Comparison of ENCODE assay signal across 8 cellular contexts in the genomic region with DNA sequence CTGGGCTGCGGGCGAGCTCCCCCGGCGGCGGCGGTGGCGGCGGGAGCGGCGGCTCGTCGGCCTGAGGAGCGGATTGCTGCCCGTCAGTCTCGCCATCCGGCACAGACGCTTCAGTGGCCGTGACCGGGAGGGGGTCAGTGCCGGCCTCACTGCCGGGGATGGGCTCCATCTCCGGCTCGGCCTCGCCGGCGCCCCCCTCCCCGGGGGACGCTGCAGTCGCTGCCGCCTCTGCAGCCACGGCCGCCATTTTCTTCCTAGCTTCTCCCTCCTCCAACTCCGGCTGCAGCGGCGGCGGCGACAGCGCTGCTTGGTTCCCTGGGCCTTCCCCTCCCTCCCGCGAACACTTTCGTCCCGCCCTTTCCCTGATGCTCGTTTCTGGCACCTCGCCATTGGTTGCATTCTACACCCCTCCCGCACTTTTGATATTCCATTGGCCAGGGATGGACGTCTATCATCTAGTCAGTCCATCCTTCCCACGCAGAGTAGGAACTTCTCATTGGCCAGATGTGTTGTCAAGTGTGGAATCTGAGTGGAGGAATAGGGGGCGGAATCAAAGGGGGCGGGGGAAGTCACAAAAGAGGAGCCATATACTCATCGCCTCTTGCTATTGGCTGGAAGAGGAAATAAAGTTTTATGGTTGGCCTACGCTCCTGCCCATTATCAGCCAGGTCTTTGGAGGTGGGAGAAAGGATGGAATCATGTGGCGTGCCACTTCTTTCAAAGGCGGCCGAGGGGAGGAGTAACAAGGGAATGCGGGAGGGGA. TPM values are rescaled to one million over a fixed set of nuclear protein-coding genes. Genes with fewer than 3 reads are reported as not detected.
DNase-seq lines count a peak whose midpoint lies in the region; ATAC-seq, FAIRE-seq and TF ChIP-seq lines count a peak whose summit lies in the region.

A gene with protein sequence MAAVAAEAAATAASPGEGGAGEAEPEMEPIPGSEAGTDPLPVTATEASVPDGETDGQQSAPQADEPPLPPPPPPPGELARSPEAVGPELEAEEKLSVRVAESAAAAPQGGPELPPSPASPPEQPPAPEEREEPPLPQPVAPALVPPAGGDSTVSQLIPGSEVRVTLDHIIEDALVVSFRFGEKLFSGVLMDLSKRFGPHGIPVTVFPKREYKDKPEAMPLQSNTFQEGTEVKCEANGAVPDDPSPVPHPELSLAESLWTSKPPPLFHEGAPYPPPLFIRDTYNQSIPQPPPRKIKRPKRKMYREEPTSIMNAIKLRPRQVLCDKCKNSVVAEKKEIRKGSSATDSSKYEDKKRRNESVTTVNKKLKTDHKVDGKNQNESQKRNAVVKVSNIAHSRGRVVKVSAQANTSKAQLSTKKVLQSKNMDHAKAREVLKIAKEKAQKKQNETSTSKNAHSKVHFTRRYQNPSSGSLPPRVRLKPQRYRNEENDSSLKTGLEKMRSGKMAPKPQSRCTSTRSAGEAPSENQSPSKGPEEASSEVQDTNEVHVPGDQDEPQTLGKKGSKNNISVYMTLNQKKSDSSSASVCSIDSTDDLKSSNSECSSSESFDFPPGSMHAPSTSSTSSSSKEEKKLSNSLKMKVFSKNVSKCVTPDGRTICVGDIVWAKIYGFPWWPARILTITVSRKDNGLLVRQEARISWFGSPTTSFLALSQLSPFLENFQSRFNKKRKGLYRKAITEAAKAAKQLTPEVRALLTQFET (minus strand): TSS at position 309 of the 763 bp plus-strand sequence. CDS start 62 bp downstream, at position 247.

- H3K4me3 Mint-ChIP-seq in Caco-2 (ENCODE audit: unreplicated experiment), result peak within 1 kb of the TSS; percentile 93
- H3K4me3 Mint-ChIP-seq in effector memory CD8-positive, alpha-beta T cell, result peak within 1 kb of the TSS; percentile 91 to 94

- DNase-seq in Caco-2, result peak; percentile 98 to 99
- peak; percentile 99 for DNase-seq in HTR-8/SVneo (ENCODE audit: insufficient read length, low spot score)
- peak; percentile 100 for DNase-seq in NOMO-1 treated with dmso at 0.1 percent for 144 hours (lab: John Stamatoyannopoulos, UW; ENCODE audit: unreplicated experiment)
- peak; percentile 67 to 90 (median 87) for DNase-seq in activated CD8-positive, alpha-beta memory T cell treated with anti-CD3 and anti-CD28 coated beads for 48 hours (ENCODE audit: low read depth in 2 of 3, low spot score in 2 of 3)
- peak; percentile 95 to 98 (median 96) for DNase-seq in effector memory CD8-positive, alpha-beta T cell
- peak; percentile 100 for DNase-seq in medulla oblongata (ENCODE audit: extremely low spot score)
- peak; percentile 97 for DNase-seq in stimulated activated CD8-positive, alpha-beta memory T cell treated with anti-CD3 and anti-CD28 coated beads, Interleukin-12 subunit alpha, Interleukin-12 subunit beta, amount 100 ng/mL, for 1 hour (ENCODE audit: low read depth)

- peak in 1 of 2 experiments; percentile 9 for TF ChIP-seq CTCF in Caco-2 (IDR thresholded peaks at IDR 0.05; ENCODE audit: insufficient read depth in 1 of 2, low read depth in 1 of 2, low read length in 1 of 2, severe bottlenecking in 1 of 2, unreplicated experiment in 1 of 2)

- peak; percentile 97 for FAIRE-seq in HTR-8/SVneo (lab: Jason Lieb, UNC)

- BruUV-seq in Caco-2 (replicated peaks; lab: Mats Ljungman, UMichigan), result TSS peak; percentile 20

- POLR2A ChIA-PET in Caco-2 (lab: Charles Lee), result interaction anchor here (0.5 to 1.2 kb wide), 6 partner anchors 10 to 110 kb away, joined by 3 to 7 read pairs (median 4); a partner anchor contains a TSS

- intact Hi-C loops in Caco-2 (cut with micrococcal nuclease; ENCODE audit: unreplicated experiment), result loop anchor here (1.0 to 2.0 kb wide), 8 partner anchors 36 to 168 kb away; no protein-coding TSS in a partner anchor

- H3K36me3 ChIP-seq in Caco-2 (ENCODE audit: control insufficient read depth, insufficient read depth, low read length), result peaks cover 2% of the 10 kb centered on the region; the same call in 1 of the 2 replicates

- CTCF ChIA-PET in Caco-2 (lab: Charles Lee), result interaction anchor here (0.6 to 1.5 kb wide), 7 partner anchors 38 to 278 kb away, joined by 3 to 6 read pairs (median 3); no protein-coding TSS in a partner anchor

- no peaks in the 10 kb centered on the region for H3K9me3 ChIP-seq in Caco-2

- peak; percentile 89 for ATAC-seq in GM21367 (IDR thresholded peaks at IDR 0.05; ENCODE audit: unreplicated experiment)
- peak; percentile 89 for ATAC-seq in effector memory CD8-positive, alpha-beta T cell (replicated peaks)

- H3K4me1 ChIP-seq in Caco-2, result peaks cover 7% of the 10 kb centered on the region; the same call in 1 of the 2 replicates

- no peaks in the 10 kb centered on the region for H3K27me3 Mint-ChIP-seq in Caco-2 (ENCODE audit: insufficient read depth, unreplicated experiment)
- peaks cover 11 to 12% of the 10 kb centered on the region in 2 donors for H3K27me3 Mint-ChIP-seq in effector memory CD8-positive, alpha-beta T cell

- peaks cover 10% of the 10 kb centered on the region for H3K4me1 Mint-ChIP-seq in Caco-2 (ENCODE audit: low read depth, unreplicated experiment)
- peaks cover 7 to 10% of the 10 kb centered on the region in 2 donors for H3K4me1 Mint-ChIP-seq in effector memory CD8-positive, alpha-beta T cell (ENCODE audit: low read depth in 2 of 2)

- H3K4me3 ChIP-seq in Caco-2 (ENCODE audit: low read depth, low read length), result peak within 1 kb of the TSS; percentile 91

- H3K36me3 Mint-ChIP-seq in Caco-2 (ENCODE audit: insufficient read depth, unreplicated experiment), result peaks cover 38% of the 10 kb centered on the region
- H3K36me3 Mint-ChIP-seq in effector memory CD8-positive, alpha-beta T cell (ENCODE audit: insufficient read depth), result peaks cover 26% of the 10 kb centered on the region

- H3K27ac Mint-ChIP-seq in Caco-2 (ENCODE audit: unreplicated experiment), result peak within 1 kb of the TSS; percentile 93
- H3K27ac Mint-ChIP-seq in effector memory CD8-positive, alpha-beta T cell, result peak within 1 kb of the TSS; percentile 86 to 94

- no peaks in the 10 kb centered on the region for H3K27me3 ChIP-seq in Caco-2 (replicated peaks; ENCODE audit: control insufficient read depth, insufficient read depth, low read length)

- no peaks in the 10 kb centered on the region for H3K9me3 Mint-ChIP-seq in Caco-2 (ENCODE audit: unreplicated experiment)
- no peaks in the 10 kb centered on the region for H3K9me3 Mint-ChIP-seq in effector memory CD8-positive, alpha-beta T cell

RNA-seq across cellular contexts. Expression of the gene that starts here (rescaled TPM):
- 34.4 and 36.7 TPM in 2 replicates for total RNA-seq in Caco-2 (2022)

Comparison
In these comparisons a context has a peak if more than half of its experiments do, and no peak if none do; other contexts are left out.
1. Peak in every context shown above with its lines: DNase-seq, ATAC-seq and H3K4me3 ChIP-seq.